Comparison of ENCODE assay signal across 10 cellular contexts in the genomic region with DNA sequence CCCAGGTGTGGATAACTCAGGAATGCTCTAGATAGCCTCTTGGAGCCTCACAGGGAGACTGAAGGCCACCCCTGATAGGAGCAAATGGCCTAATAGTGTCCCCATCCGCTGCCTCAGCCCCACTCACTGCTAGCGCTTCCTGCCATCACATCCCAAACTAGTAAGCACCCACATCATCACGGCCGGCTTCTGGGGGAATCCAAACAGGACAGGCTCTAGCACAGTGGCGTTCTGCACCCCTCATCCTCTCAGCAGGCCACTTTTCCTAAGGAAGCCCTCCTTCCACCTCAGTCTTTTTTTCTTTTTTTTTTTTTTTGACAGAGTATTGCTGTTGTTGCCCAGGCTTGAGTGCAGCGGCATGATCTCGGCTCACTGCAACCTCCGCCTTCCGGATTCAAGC. TPM values are rescaled to one million over a fixed set of nuclear protein-coding genes. Genes with fewer than 3 reads are reported as not detected.
"Had no signal": no experiment of that assay in that cellular context is flagged by ENCODE, and none has a peak within 500 bp of the region (broad histone marks: within the 10 kb centered on the region; RNA-seq: fewer than 3 reads in every experiment).

No MANE protein-coding gene starts in this region.

- H3K27ac ChIP-seq: GM23248, HL-60 had no signal

- H2AFZ ChIP-seq: GM23248 had no signal

- H3K4me3 ChIP-seq: GM23248 had no signal

- FAIRE-seq: H54, HepG2 had no signal

- DNase-seq: GM23248, GOT3, H9, HCEC 1CT, KBM-7 had no signal

- ATAC-seq: HepG2 had no signal

- H3K9ac ChIP-seq: GM23248 had no signal

RNA-seq across cellular contexts. Expression of a gene that starts 6.3 kb away (rescaled TPM):
- total RNA-seq: GM23248, HepG2, HT1080 had no signal
- polyA plus RNA-seq: GM23248, HepG2, IgD-negative memory B cell had no signal

RNA-seq across cellular contexts. Expression of a gene that starts 20.2 kb away (rescaled TPM):
- total RNA-seq: GM23248, H9, HepG2, HT1080 had no signal
- polyA plus RNA-seq: GM23248, HepG2, IgD-negative memory B cell had no signal
